In the genomic region with DNA sequence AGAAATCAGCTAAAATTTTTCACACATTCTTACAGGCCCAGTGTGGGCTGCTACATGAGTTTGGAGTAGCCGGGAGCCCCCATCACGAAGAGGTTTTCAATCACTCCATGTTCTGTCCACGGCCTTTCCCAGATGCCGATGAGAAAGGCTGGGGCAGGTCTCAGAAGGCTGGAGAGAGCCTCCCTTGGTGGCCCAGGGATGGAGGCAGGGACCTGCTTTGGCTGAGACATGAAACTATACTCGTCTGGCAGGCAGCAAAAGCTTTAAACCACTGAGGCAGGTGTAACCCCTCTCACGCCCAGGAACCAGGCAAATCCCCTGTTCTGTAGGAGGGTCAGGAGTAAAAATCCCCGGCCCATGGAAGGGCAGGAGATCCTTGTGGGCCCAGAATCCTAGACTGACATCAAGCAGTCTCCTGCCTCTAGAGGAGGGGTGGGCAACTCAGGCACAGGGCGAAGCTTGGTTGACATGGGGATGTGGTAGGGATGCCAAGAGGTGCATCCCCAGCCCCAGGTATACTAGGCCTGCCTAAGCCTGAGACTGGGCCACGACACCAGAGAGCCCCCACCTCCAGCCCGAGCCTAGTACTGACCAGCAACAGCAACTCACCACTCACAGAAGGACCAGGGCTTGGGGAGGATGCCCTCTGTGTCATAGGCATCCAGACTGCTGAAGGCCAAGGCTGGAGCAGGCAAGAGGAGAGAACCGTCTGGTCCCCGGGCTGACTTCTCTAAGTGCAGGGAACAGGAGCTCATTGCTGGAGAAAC, we compare ENCODE assay signal across 15 cellular contexts. TPM values are rescaled to one million over a fixed set of nuclear protein-coding genes. Genes with fewer than 3 reads are reported as not detected.
A peak's percentile ranks its signal among the peaks of the same experiment; 100 is the strongest.
DNase-seq lines count a peak whose midpoint lies in the region; ATAC-seq and TF ChIP-seq lines count a peak whose summit lies in the region.
"Had no signal": no experiment of that assay in that cellular context is flagged by ENCODE, and none has a peak within 500 bp of the region (broad histone marks: within the 10 kb centered on the region; RNA-seq: fewer than 3 reads in every experiment).

No MANE protein-coding gene starts in this region.

- no peaks in the 10 kb centered on the region for H3K36me3 ChIP-seq in spleen
- H3K36me3 ChIP-seq: BLaER1 had no signal

- intact Hi-C loops in spleen (cut with DNase I; ENCODE audit: low total_unique reads) = no loop called here

- DNase-seq in stimulated activated naive CD8-positive, alpha-beta T cell treated with anti-CD3 and anti-CD28 coated beads, Interleukin-15, amount 100 ng/mL, for 72 hours = no peak
- no peak for DNase-seq in stimulated activated naive CD8-positive, alpha-beta T cell treated with anti-CD3 and anti-CD28 coated beads, Interleukin-15, Interleukin-2, amounts not matched to agents 100 U/mL and 50 U/mL, for 24 hours
- DNase-seq in mesenteric fat pad (ENCODE audit: low spot score) (peak; percentile 53), spleen (peak; percentile 36), DMS79 (lab: John Stamatoyannopoulos, UW) (no peak), NCI-H1048 (lab: John Stamatoyannopoulos, UW) (no peak)
- DNase-seq: AML-193; Caco-2; CD8-positive, alpha-beta memory T cell; GF-D8 had no signal

- H3K9me3 Mint-ChIP-seq in stimulated activated naive CD8-positive, alpha-beta T cell treated with anti-CD3 and anti-CD28 coated beads, Interleukin-15, amount 100 ng/mL, for 72 hours = peaks cover 7 to 18% of the 10 kb centered on the region in 2 donors

- no peak overlapping the region for H3K4me3 Mint-ChIP-seq in stimulated activated naive CD8-positive, alpha-beta T cell treated with anti-CD3 and anti-CD28 coated beads, Interleukin-15, amount 100 ng/mL, for 72 hours
- H3K4me3 Mint-ChIP-seq: CD8-positive, alpha-beta memory T cell had no signal

- peaks cover 22% of the 10 kb centered on the region for H3K4me1 Mint-ChIP-seq in stimulated activated naive CD8-positive, alpha-beta T cell treated with anti-CD3 and anti-CD28 coated beads, Interleukin-15, amount 100 ng/mL, for 72 hours

- no peak for TF ChIP-seq CTCF in spleen (IDR thresholded peaks at IDR 0.05 in 8 of 11, conservative IDR thresholded peaks at IDR 0.05 in 3 of 11)

- WGBS in spleen, 5 donors = 64 to 84% (median 75%) methylated on average over 8 to 12 of the region's 12 CpGs

- TF ChIP-seq POLR2A in spleen (IDR thresholded peaks at IDR 0.05) = no peak

- H3K27ac Mint-ChIP-seq in stimulated activated naive CD8-positive, alpha-beta T cell treated with anti-CD3 and anti-CD28 coated beads, Interleukin-15, amount 100 ng/mL, for 72 hours = no peak overlapping the region

- H3K4me1 ChIP-seq in spleen = peaks cover 0 to 9% (median 7%) of the 10 kb centered on the region in 6 donors
- H3K4me1 ChIP-seq: BLaER1, Caco-2 had no signal

- no peak overlapping the region for H3K27ac ChIP-seq in spleen
- H3K27ac ChIP-seq: BLaER1, HL-60 had no signal

- H3K27me3 ChIP-seq in spleen (replicated peaks in 1 of 7) = peaks cover 4 to 49% (median 35%) of the 10 kb centered on the region in 7 donors

- peak; percentile 37 for ATAC-seq in stimulated activated naive CD8-positive, alpha-beta T cell treated with anti-CD3 and anti-CD28 coated beads, Interleukin-15, amount 100 ng/mL, for 72 hours
- no peak for ATAC-seq in stimulated activated naive CD8-positive, alpha-beta T cell treated with anti-CD3 and anti-CD28 coated beads, Interleukin-15, Interleukin-2, amounts not matched to agents 100 U/mL and 50 U/mL, for 24 hours
- ATAC-seq in GM21723 (IDR thresholded peaks at IDR 0.05; ENCODE audit: unreplicated experiment) = no peak
- ATAC-seq: HCT116 had no signal

- H3K9me3 ChIP-seq in spleen = peaks cover 0 to 20% (median 10%) of the 10 kb centered on the region in 8 donors
- H3K9me3 ChIP-seq: Caco-2 had no signal

- peaks cover 43% of the 10 kb centered on the region for H3K27me3 Mint-ChIP-seq in stimulated activated naive CD8-positive, alpha-beta T cell treated with anti-CD3 and anti-CD28 coated beads, Interleukin-15, amount 100 ng/mL, for 72 hours

- no peak overlapping the region for H3K4me3 ChIP-seq in spleen
- H3K4me3 ChIP-seq: BLaER1 had no signal

RNA-seq across cellular contexts. Expression of gene MMEL1, which starts 9.1 kb away (rescaled TPM):
- total RNA-seq in mesenteric fat pad (3.2 TPM), spleen (1 to 10 TPM in 6 of 7 donors, not detected in 1; 1.9 to 4.6 (median 3.5) TPM)
- 1 to 10 TPM; 2.5 to 6.4 (median 2.9) TPM for polyA plus RNA-seq in spleen
- total RNA-seq: A673, Caco-2 had no signal

RNA-seq across cellular contexts. Expression of gene PRXL2B, which starts 37.2 kb away (rescaled TPM):
- total RNA-seq in mesenteric fat pad (12.4 TPM), spleen (10 to 100 TPM; 21.9 to 43.0 (median 26.7) TPM)
- 10 to 100 TPM; 10.7 to 29.0 (median 13.2) TPM for polyA plus RNA-seq in spleen

Comparison
In these comparisons a context has a peak if more than half of its experiments do, and no peak if none do; other contexts are left out.
1. DNase-seq: peak in mesenteric fat pad (single experiment) and spleen (single experiment); none in stimulated activated naive CD8-positive, alpha-beta T cell treated with anti-CD3 and anti-CD28 coated beads, Interleukin-15, amount 100 ng/mL, for 72 hours (0 of 2), stimulated activated naive CD8-positive, alpha-beta T cell treated with anti-CD3 and anti-CD28 coated beads, Interleukin-15, Interleukin-2, amounts not matched to agents 100 U/mL and 50 U/mL, for 24 hours (single experiment), DMS79 (single experiment) and NCI-H1048 (single experiment).